Comparison of ENCODE assay signal across 13 cellular contexts in genomic region chr1:91124290-91124975, GRCh38.
DNase-seq lines count a peak whose midpoint lies in the region; ATAC-seq and TF ChIP-seq lines count a peak whose summit lies in the region.
"Had no signal": no experiment of that assay in that cellular context is flagged by ENCODE, and none has a peak within 500 bp of the region (broad histone marks: within the 10 kb centered on the region; RNA-seq: fewer than 3 reads in every experiment).

No MANE protein-coding gene starts in this region.

- no peaks in the 10 kb centered on the region for H3K36me3 ChIP-seq in body of pancreas (replicated peaks in 1 of 2; ENCODE audit: insufficient read depth in 1 of 2, low read depth in 2 of 2)
- H3K36me3 ChIP-seq: colonic mucosa, HAP-1 had no signal

- H3K27ac ChIP-seq in body of pancreas: no peak overlapping the region
- H3K27ac ChIP-seq: colonic mucosa had no signal

- TF ChIP-seq CTCF in body of pancreas (IDR thresholded peaks at IDR 0.05): no peak

- ATAC-seq in HG03378 (IDR thresholded peaks at IDR 0.05; ENCODE audit: unreplicated experiment) (peak; percentile 43), GM21447 (IDR thresholded peaks at IDR 0.05; ENCODE audit: unreplicated experiment) (no peak), body of pancreas (no peak)
- ATAC-seq: esophagus mucosa had no signal

- H3K27me3 ChIP-seq in body of pancreas: no peaks in the 10 kb centered on the region
- H3K27me3 ChIP-seq: colonic mucosa had no signal

- no peaks in the 10 kb centered on the region for H3K9me3 ChIP-seq in body of pancreas
- H3K9me3 ChIP-seq: colonic mucosa, HAP-1 had no signal

- H3K4me1 Mint-ChIP-seq in activated naive CD8-positive, alpha-beta T cell treated with anti-CD3 and anti-CD28 coated beads for 36 hours: peaks cover 7% of the 10 kb centered on the region

- peaks cover 4% of the 10 kb centered on the region for H3K27me3 Mint-ChIP-seq in activated naive CD8-positive, alpha-beta T cell treated with anti-CD3 and anti-CD28 coated beads for 36 hours
- H3K27me3 Mint-ChIP-seq: IgD-negative memory B cell had no signal

- intact Hi-C loops in head of caudate nucleus (cut with DNase I) (no loop called here), body of pancreas (cut with DNase I) (no loop called here)

- no peak overlapping the region for H3K4me3 Mint-ChIP-seq in activated naive CD8-positive, alpha-beta T cell treated with anti-CD3 and anti-CD28 coated beads for 36 hours
- H3K4me3 Mint-ChIP-seq: IgD-negative memory B cell had no signal

- peak overlapping the region; percentile 23 for H3K27ac Mint-ChIP-seq in activated naive CD8-positive, alpha-beta T cell treated with anti-CD3 and anti-CD28 coated beads for 36 hours
- H3K27ac Mint-ChIP-seq: IgD-negative memory B cell had no signal

- no peak for TF ChIP-seq POLR2A in body of pancreas (IDR thresholded peaks at IDR 0.05)

- no peaks in the 10 kb centered on the region for H3K36me3 Mint-ChIP-seq in activated naive CD8-positive, alpha-beta T cell treated with anti-CD3 and anti-CD28 coated beads for 36 hours

- H3K4me3 ChIP-seq in body of pancreas: no peak overlapping the region
- H3K4me3 ChIP-seq: colonic mucosa, HAP-1, lung had no signal

- DNase-seq in activated T-cell treated with anti-CD3 and anti-CD28 coated beads for 48 hours (ENCODE audit: low read depth) (peak; percentile 16), head of caudate nucleus (no peak), body of pancreas (no peak)
- no peak for DNase-seq in activated T-cell treated with anti-CD3 and anti-CD28 coated beads, Interleukin-2, amount 50 U/mL, for 1 hour
- no peak for DNase-seq in activated naive CD8-positive, alpha-beta T cell treated with anti-CD3 and anti-CD28 coated beads for 36 hours
- peak; percentile 4 to 28 for DNase-seq in stimulated activated CD8-positive, alpha-beta memory T cell treated with anti-CD3 and anti-CD28 coated beads, Interleukin-7, amount 100 ng/mL, for 48 hours (ENCODE audit: extremely low read depth in 1 of 2, low read depth in 1 of 2)
- DNase-seq: colonic mucosa had no signal

- no peaks in the 10 kb centered on the region for H3K4me1 ChIP-seq in body of pancreas
- H3K4me1 ChIP-seq: colonic mucosa had no signal

- no peaks in the 10 kb centered on the region for H3K9me3 Mint-ChIP-seq in activated naive CD8-positive, alpha-beta T cell treated with anti-CD3 and anti-CD28 coated beads for 36 hours
- H3K9me3 Mint-ChIP-seq: IgD-negative memory B cell had no signal

- WGBS in body of pancreas, 2 donors: 76 to 85% methylated on average over 6 of the region's 6 CpGs

Comparison
In these comparisons a context has a peak if more than half of its experiments do, and no peak if none do; other contexts are left out.
1. DNase-seq: peak in activated T-cell treated with anti-CD3 and anti-CD28 coated beads for 48 hours (single experiment) and stimulated activated CD8-positive, alpha-beta memory T cell treated with anti-CD3 and anti-CD28 coated beads, Interleukin-7, amount 100 ng/mL, for 48 hours (2 of 2); none in activated T-cell treated with anti-CD3 and anti-CD28 coated beads, Interleukin-2, amount 50 U/mL, for 1 hour (single experiment), activated naive CD8-positive, alpha-beta T cell treated with anti-CD3 and anti-CD28 coated beads for 36 hours (single experiment), head of caudate nucleus (0 of 42) and body of pancreas (0 of 4).